Comparison of ENCODE assay signal across 22 cellular contexts in genomic region chr7:23852988-23853387, GRCh38.
"Had no signal": no experiment of that assay in that cellular context is flagged by ENCODE, and none has a peak within 500 bp of the region (broad histone marks: within the 10 kb centered on the region; RNA-seq: fewer than 3 reads in every experiment).

No MANE protein-coding gene starts in this region.

- ATAC-seq: effector memory CD8-positive, alpha-beta T cell; esophagus mucosa; gastrocnemius medialis; heart right ventricle; left lung; left ventricle myocardium superior; lower lobe of right lung; mucosa of descending colon had no signal

- DNase-seq: colonic mucosa; cortex of kidney; effector CD8-positive, alpha-beta T cell; effector memory CD8-positive, alpha-beta T cell; endodermal cell; erythroblast; esophagus squamous epithelium; foreskin fibroblast; foreskin melanocyte; gastrocnemius medialis; glutamatergic neuron; head of caudate nucleus; heart right ventricle; hippocampal formation; left cardiac atrium; left lung; left ventricle myocardium superior; lower lobe of right lung; mesenchymal stem cell; mucosa of descending colon had no signal

- H3K9me3 ChIP-seq: colonic mucosa, esophagus squamous epithelium, gastrocnemius medialis had no signal

- H3K27me3 ChIP-seq: colonic mucosa, esophagus squamous epithelium, gastrocnemius medialis, heart right ventricle, left lung had no signal

- H3K27ac ChIP-seq: colonic mucosa, epithelial cell of prostate, esophagus squamous epithelium, gastrocnemius medialis, heart right ventricle, left lung, lower lobe of right lung had no signal

- H3K36me3 ChIP-seq: colonic mucosa, esophagus squamous epithelium, gastrocnemius medialis, heart right ventricle, left lung, lower lobe of right lung had no signal

- H3K4me1 ChIP-seq: colonic mucosa, esophagus squamous epithelium, gastrocnemius medialis, heart right ventricle, left lung, lower lobe of right lung had no signal

- H3K4me3 ChIP-seq: colonic mucosa, esophagus squamous epithelium, gastrocnemius medialis, heart right ventricle, left lung, lower lobe of right lung, mucosa of descending colon had no signal
